ENCODE assay signal across 9 cellular contexts in genomic region chr15:100878601-100879000, GRCh38. TPM values are rescaled to one million over a fixed set of nuclear protein-coding genes. Genes with fewer than 3 reads are reported as not detected.
DNase-seq lines count a peak whose midpoint lies in the region; ATAC-seq and TF ChIP-seq lines count a peak whose summit lies in the region.
"Had no signal": no experiment of that assay in that cellular context is flagged by ENCODE, and none has a peak within 500 bp of the region (broad histone marks: within the 10 kb centered on the region; RNA-seq: fewer than 3 reads in every experiment).

No MANE protein-coding gene starts in this region.

- in situ Hi-C loops in GM23248 (cut with MboI): loop anchor here (10.0 kb wide), 1 partner anchor 214 kb away; no protein-coding TSS in a partner anchor

- H2AFZ ChIP-seq in GM23248: 0 out of 2 replicates have a peak overlapping the region, but pooled peaks have one; percentile 55

- no peak overlapping the region for H3K9ac ChIP-seq in GM23248

- H3F3A ChIP-seq in GM23248 (ENCODE audit: insufficient read depth): no peaks in the 10 kb centered on the region

- DNase-seq in GM23248: no peak
- no peak for DNase-seq in SJCRH30
- no peak for DNase-seq in esophagus squamous epithelium (lab: John Stamatoyannopoulos, UW)
- DNase-seq in retinal pigment epithelial cell (ENCODE audit: low read depth): no peak
- DNase-seq: MM.1S, Right ventricle myocardium superior had no signal

- H3K79me2 ChIP-seq in GM23248 (ENCODE audit: insufficient read depth): no peaks in the 10 kb centered on the region

- 89 to 91% methylated on average over 12 of the region's 12 CpGs for WGBS in GM23248 (ENCODE audit: low coverage in 1 of 2, low lambda C conversion rate in 2 of 2, missing lambda C conversion rate in 2 of 2), 2 experiments
- 33 to 48% methylated on average over 8 to 12 of the region's 12 CpGs for WGBS in esophagus squamous epithelium, 2 donors
- 49 to 58% methylated on average over 8 to 12 of the region's 12 CpGs for WGBS in gastroesophageal sphincter (ENCODE audit: low coverage in 1 of 2), 2 donors

- H3K4me1 ChIP-seq in GM23248 (ENCODE audit: insufficient read depth) (no peaks in the 10 kb centered on the region), SJCRH30 (peaks cover 2% of the 10 kb centered on the region; the same call in 1 of the 2 replicates), esophagus squamous epithelium (peaks cover 3 to 33% (median 12%) of the 10 kb centered on the region in 3 donors), gastroesophageal sphincter (peaks cover 0 to 22% (median 0%) of the 10 kb centered on the region in 3 donors)

- H3K9me3 ChIP-seq in GM23248 (ENCODE audit: low read depth): no peaks in the 10 kb centered on the region
- no peaks in the 10 kb centered on the region for H3K9me3 ChIP-seq in SJCRH30 (replicated peaks)
- no peaks in the 10 kb centered on the region for H3K9me3 ChIP-seq in esophagus squamous epithelium
- H3K9me3 ChIP-seq in gastroesophageal sphincter: no peaks in the 10 kb centered on the region

- no peak for TF ChIP-seq EP300 in gastroesophageal sphincter (IDR thresholded peaks at IDR 0.05)

- H3K4me2 ChIP-seq in GM23248 (ENCODE audit: unreplicated experiment): peak overlapping the region; percentile 52

- H3K4me3 ChIP-seq in GM23248 (peak overlapping the region; percentile 68), SJCRH30 (peak overlapping the region; percentile 77), esophagus squamous epithelium (peak overlapping the region; percentile 50 to 83 (median 61)), retinal pigment epithelial cell (ENCODE audit: low read length) (peak overlapping the region; percentile 36), gastroesophageal sphincter (peak overlapping the region in 1 of 2 donors; percentile 61)

- ATAC-seq in HG03135 (IDR thresholded peaks at IDR 0.05; ENCODE audit: unreplicated experiment) (no peak), gastroesophageal sphincter (no peak), GM18511 (IDR thresholded peaks at IDR 0.05; ENCODE audit: unreplicated experiment) (no peak)

- TF ChIP-seq POLR2A in esophagus squamous epithelium (IDR thresholded peaks at IDR 0.05) (no peak), gastroesophageal sphincter (IDR thresholded peaks at IDR 0.05) (no peak)

- intact Hi-C loops in esophagus squamous epithelium (cut with DNase I): no loop called here

- TF ChIP-seq CTCF in esophagus squamous epithelium (IDR thresholded peaks at IDR 0.05) (no peak), retinal pigment epithelial cell (conservative IDR thresholded peaks at IDR 0.05; ENCODE audit: low read depth, low read length) (no peak), gastroesophageal sphincter (IDR thresholded peaks at IDR 0.05) (no peak)

- H3K27ac ChIP-seq in GM23248 (no peak overlapping the region), SJCRH30 (no peak overlapping the region), esophagus squamous epithelium (peak overlapping the region in 1 of 4 donors; percentile 69), gastroesophageal sphincter (peak overlapping the region in 2 of 4 donors; percentile 54 to 81)

- H3K27me3 ChIP-seq in GM23248 (replicated peaks; ENCODE audit: insufficient read depth) (0 out of 2 replicates have a peak, but pooled peaks cover 3% of the 10 kb centered on the region), SJCRH30 (no peaks in the 10 kb centered on the region), esophagus squamous epithelium (peaks cover 0 to 61% (median 0%) of the 10 kb centered on the region in 4 donors), gastroesophageal sphincter (peaks cover 77% of the 10 kb centered on the region)

- no peaks in the 10 kb centered on the region for H3K9me2 ChIP-seq in GM23248 (ENCODE audit: insufficient read depth)

- no peaks in the 10 kb centered on the region for H3K36me3 ChIP-seq in GM23248 (ENCODE audit: low read depth)
- no peaks in the 10 kb centered on the region for H3K36me3 ChIP-seq in SJCRH30
- H3K36me3 ChIP-seq in esophagus squamous epithelium: no peaks in the 10 kb centered on the region
- no peaks in the 10 kb centered on the region for H3K36me3 ChIP-seq in gastroesophageal sphincter

- H4K20me1 ChIP-seq in GM23248 (ENCODE audit: insufficient read depth): no peaks in the 10 kb centered on the region

RNA-seq across cellular contexts. Expression of gene ALDH1A3, which starts 1.0 kb away (rescaled TPM):
- 5.8 and 9.9 TPM in 2 replicates for total RNA-seq in GM23248 (2014; rRNA removed; shearing (Covaris generic))
- 4.8 TPM in 2 replicates for polyA plus RNA-seq in GM23248 (2016; fragmentation: Nextera tagmentation; extraction: Ambion mirVana)
- 148 and 154 TPM in 2 replicates for total RNA-seq in SJCRH30 (2014; rRNA removed; shearing (Covaris generic))
- 10 to 100 TPM; 31.9 to 63.0 (median 38.1) TPM for total RNA-seq in esophagus squamous epithelium
- 100 to 1,000 TPM in 1 of 4 donors, 10 to 100 TPM in 3; 23.0 to 148 (median 93.4) TPM for total RNA-seq in gastroesophageal sphincter

RNA-seq across cellular contexts. Expression of gene LRRK1, which starts 40.6 kb away (rescaled TPM):
- 6.2 and 6.8 TPM in 2 replicates for total RNA-seq in GM23248 (2014; rRNA removed; shearing (Covaris generic))
- 5.9 and 6.4 TPM in 2 replicates for polyA plus RNA-seq in GM23248 (2016; fragmentation: Nextera tagmentation; extraction: Ambion mirVana)
- 5.5 and 5.8 TPM in 2 replicates for total RNA-seq in SJCRH30 (2014; rRNA removed; shearing (Covaris generic))
- 10 to 100 TPM in 2 of 4 donors, 1 to 10 TPM in 2; 5.7 to 12.0 (median 10.0) TPM for total RNA-seq in esophagus squamous epithelium
- total RNA-seq in gastroesophageal sphincter: 10 to 100 TPM; 12.1 to 23.8 (median 15.2) TPM
